ENCODE assay signal across 10 cellular contexts in genomic region chr11:122367809-122368231, GRCh38.
DNase-seq lines count a peak whose midpoint lies in the region; ATAC-seq, FAIRE-seq and TF ChIP-seq lines count a peak whose summit lies in the region.
"Had no signal": no experiment of that assay in that cellular context is flagged by ENCODE, and none has a peak within 500 bp of the region (broad histone marks: within the 10 kb centered on the region; RNA-seq: fewer than 3 reads in every experiment).

No MANE protein-coding gene starts in this region.

- H3K27me3 Mint-ChIP-seq in neural progenitor cell (ENCODE audit: insufficient read depth, low read depth), result peaks cover 4% of the 10 kb centered on the region
- H3K27me3 Mint-ChIP-seq in effector memory CD8-positive, alpha-beta T cell, result peaks cover 0 to 6% of the 10 kb centered on the region in 2 donors

- H3K4me1 ChIP-seq in ACC112 (ENCODE audit: control insufficient read depth, insufficient read depth, low read length, unreplicated experiment) (peaks cover 20% of the 10 kb centered on the region), neural progenitor cell (no peaks in the 10 kb centered on the region)

- H3K36me3 Mint-ChIP-seq in neural progenitor cell, result peaks cover 16% of the 10 kb centered on the region
- no peaks in the 10 kb centered on the region for H3K36me3 Mint-ChIP-seq in effector memory CD8-positive, alpha-beta T cell (ENCODE audit: insufficient read depth)

- no peak for TF ChIP-seq CTCF in fibroblast of villous mesenchyme (IDR thresholded peaks at IDR 0.05; ENCODE audit: insufficient read depth, low read depth, low read length)
- no peak for TF ChIP-seq CTCF in neural progenitor cell (IDR thresholded peaks at IDR 0.05)

- no peaks in the 10 kb centered on the region for H3F3A ChIP-seq in neural progenitor cell (ENCODE audit: low read depth)

- H2AFZ ChIP-seq in ACC112 (ENCODE audit: low read length, unreplicated experiment) (peak overlapping the region; percentile 61), neural progenitor cell (replicated peaks) (peak overlapping the region; percentile 11)

- H3K27ac Mint-ChIP-seq in neural progenitor cell, result peak overlapping the region; percentile 95
- H3K27ac Mint-ChIP-seq in effector memory CD8-positive, alpha-beta T cell, result no peak overlapping the region

- peaks cover 5% of the 10 kb centered on the region for H3K9me3 Mint-ChIP-seq in neural progenitor cell
- no peaks in the 10 kb centered on the region for H3K9me3 Mint-ChIP-seq in effector memory CD8-positive, alpha-beta T cell
- H3K9me3 Mint-ChIP-seq: neural crest cell had no signal

- peak overlapping the region; percentile 81 for H3K4me3 ChIP-seq in ACC112 (ENCODE audit: low read depth, low read length)
- H3K4me3 ChIP-seq in fibroblast of villous mesenchyme (ENCODE audit: low read depth, low read length), result no peak overlapping the region
- no peak overlapping the region for H3K4me3 ChIP-seq in neural progenitor cell

- FAIRE-seq in RCC 7860 (lab: Jason Lieb, UNC), result no peak

- H3K4me1 Mint-ChIP-seq in neural progenitor cell, result peaks cover 45% of the 10 kb centered on the region
- H3K4me1 Mint-ChIP-seq in effector memory CD8-positive, alpha-beta T cell (ENCODE audit: low read depth in 2 of 2), result no peaks in the 10 kb centered on the region

- H4K20me1 ChIP-seq in neural progenitor cell (ENCODE audit: low read depth), result no peaks in the 10 kb centered on the region

- H3K79me2 ChIP-seq in ACC112 (ENCODE audit: control insufficient read depth, insufficient read depth, low read length, unreplicated experiment), result peaks cover 9% of the 10 kb centered on the region
- no peaks in the 10 kb centered on the region for H3K79me2 ChIP-seq in neural progenitor cell (ENCODE audit: low read depth)

- no peak overlapping the region for H3K4me2 ChIP-seq in neural progenitor cell

- no peak for ATAC-seq in effector memory CD8-positive, alpha-beta T cell (replicated peaks)
- ATAC-seq in HG03457 (IDR thresholded peaks at IDR 0.05; ENCODE audit: unreplicated experiment), result no peak

- H3K9ac ChIP-seq in neural progenitor cell, result no peak overlapping the region

- no peaks in the 10 kb centered on the region for H3K36me3 ChIP-seq in ACC112 (ENCODE audit: insufficient read depth, low read length)
- H3K36me3 ChIP-seq in neural progenitor cell, result no peaks in the 10 kb centered on the region

- no peaks in the 10 kb centered on the region for H3K27me3 ChIP-seq in ACC112 (ENCODE audit: insufficient read depth, low read length)
- H3K27me3 ChIP-seq in neural progenitor cell, result no peaks in the 10 kb centered on the region

- H3K4me3 Mint-ChIP-seq in neural progenitor cell, result peak overlapping the region; percentile 84
- no peak overlapping the region for H3K4me3 Mint-ChIP-seq in effector memory CD8-positive, alpha-beta T cell
- H3K4me3 Mint-ChIP-seq: neural crest cell had no signal

- DNase-seq in amniotic epithelial cell (ENCODE audit: low read depth) (peak; percentile 94), fibroblast of villous mesenchyme (ENCODE audit: low read depth) (peak; percentile 35), neural progenitor cell (ENCODE audit: low spot score) (peak; percentile 8), RCC 7860 (ENCODE audit: low spot score) (no peak), NCI-H146 (lab: John Stamatoyannopoulos, UW) (no peak)
- no peak for DNase-seq in effector memory CD8-positive, alpha-beta T cell
- DNase-seq: ACHN had no signal

- H3K27ac ChIP-seq in ACC112 (ENCODE audit: low read depth, low read length), result peak overlapping the region; percentile 11; the same call in 1 of the 2 replicates
- no peak overlapping the region for H3K27ac ChIP-seq in neural progenitor cell

- no peaks in the 10 kb centered on the region for H3K9me3 ChIP-seq in neural progenitor cell (ENCODE audit: low read depth)

Comparison
In these comparisons a context has a peak if more than half of its experiments do, and no peak if none do; other contexts are left out.
1. DNase-seq: peak in amniotic epithelial cell (single experiment), fibroblast of villous mesenchyme (single experiment) and neural progenitor cell (single experiment); none in effector memory CD8-positive, alpha-beta T cell (0 of 3), RCC 7860 (single experiment) and NCI-H146 (single experiment).